Comparison of ENCODE assay signal across 16 cellular contexts in genomic region chr12:15196221-15196620, GRCh38. TPM values are rescaled to one million over a fixed set of nuclear protein-coding genes. Genes with fewer than 3 reads are reported as not detected.
DNase-seq lines count a peak whose midpoint lies in the region; ATAC-seq lines count a peak whose summit lies in the region.
"Had no signal": no experiment of that assay in that cellular context is flagged by ENCODE, and none has a peak within 500 bp of the region (broad histone marks: within the 10 kb centered on the region; RNA-seq: fewer than 3 reads in every experiment).

No MANE protein-coding gene starts in this region.

- ATAC-seq in GM18520 (IDR thresholded peaks at IDR 0.05; ENCODE audit: unreplicated experiment) (peak; percentile 6), HG03025 (IDR thresholded peaks at IDR 0.05; ENCODE audit: low FRiP score, unreplicated experiment) (peak; percentile 31)

- DNase-seq in fibroblast of gingiva (ENCODE audit: low read depth) (peak; percentile 29), renal cortical epithelial cell (ENCODE audit: low read depth) (peak; percentile 38), COR-L47 (lab: John Stamatoyannopoulos, UW) (no peak), AG08395 (ENCODE audit: low spot score) (no peak), head of caudate nucleus (no peak), AML-193 (lab: John Stamatoyannopoulos, UW) (no peak)
- DNase-seq: C1 segment of cervical spinal cord, GF-D8, HFFc6, Kasumi-1, NCI-H1105 treated with DMSO at 0.1 percent for 48 hours, NCI-H187, NCI-H446 treated with DMSO at 0.1 percent for 48 hours, NCI-H774 had no signal

- intact Hi-C loops in head of caudate nucleus (cut with DNase I): no loop called here

RNA-seq across cellular contexts. Expression of gene RERG, which starts 25.0 kb away (rescaled TPM):
- 4.1 TPM in 1 of 2 replicates, not detected in the other for total RNA-seq in renal cortical epithelial cell
- total RNA-seq: HFFc6 had no signal

Comparison
In these comparisons a context has a peak if more than half of its experiments do, and no peak if none do; other contexts are left out.
1. DNase-seq: peak in fibroblast of gingiva (single experiment) and renal cortical epithelial cell (single experiment); none in COR-L47 (single experiment), AG08395 (single experiment), head of caudate nucleus (0 of 42) and AML-193 (0 of 2).